ENCODE assay signal across 22 cellular contexts in genomic region chr1:61523219-61523618, GRCh38.
"Had no signal": no experiment of that assay in that cellular context is flagged by ENCODE, and none has a peak within 500 bp of the region (broad histone marks: within the 10 kb centered on the region; RNA-seq: fewer than 3 reads in every experiment).

No MANE protein-coding gene starts in this region.

- H3K4me3 ChIP-seq: breast epithelium, SK-N-MC had no signal

- DNase-seq: activated CD4-positive, alpha-beta T cell treated with anti-CD3 and anti-CD28 coated beads for 4 hours; activated CD8-positive, alpha-beta memory T cell treated with anti-CD3 and anti-CD28 coated beads, Interleukin-2, amount 50 U/mL, for 48 hours; activated CD8-positive, alpha-beta T cell treated with anti-CD3 and anti-CD28 coated beads, Interleukin-2, amount 10 ng/mL, durations not matched to agents 7 days and 5 days; activated naive CD4-positive, alpha-beta T cell treated with anti-CD3 and anti-CD28 coated beads, Interleukin-2, amount 50 U/mL, for 16 hours; activated naive CD8-positive, alpha-beta T cell treated with anti-CD3 and anti-CD28 coated beads, Interleukin-2, amount 10 ng/mL, durations not matched to agents 7 days and 5 days; activated T-cell treated with anti-CD3 and anti-CD28 coated beads, Interleukin-2, amount 50 U/mL, for 1 hour; aorta; central memory CD4-positive, alpha-beta T cell; IMR-90; NCI-H1105 treated with DMSO at 0.1 percent for 48 hours; NCI-H1436 treated with DMSO at 0.1 percent for 48 hours; NCI-H187 treated with DMSO at 0.1 percent for 48 hours; NCI-H2081 treated with DMSO at 0.1 percent for 48 hours; NCI-H446; NCI-H524; PC-3; SHP77 treated with DMSO at 0.1 percent for 48 hours; T-cell; T-helper 2 cell; WERI-Rb-1 had no signal
